19 cellular contexts compared by ENCODE assay signal in genomic region chr14:95225251-95225887, GRCh38.
"Had no signal": no experiment of that assay in that cellular context is flagged by ENCODE, and none has a peak within 500 bp of the region (broad histone marks: within the 10 kb centered on the region; RNA-seq: fewer than 3 reads in every experiment).

No MANE protein-coding gene starts in this region.

- H3K27ac Mint-ChIP-seq: activated CD4-positive, alpha-beta memory T cell treated with anti-CD3 and anti-CD28 coated beads for 36 hours; activated CD4-positive, alpha-beta T cell treated with anti-CD3 and anti-CD28 coated beads for 36 hours; activated naive CD8-positive, alpha-beta T cell; dendritic cell treated with granulocyte-macrophage colony-stimulating factor and Interleukin-4, amounts not matched to agents 40 ng/mL and 50 ng/mL, for 4 days; immature natural killer cell; stimulated activated naive CD8-positive, alpha-beta T cell treated with anti-CD3 and anti-CD28 coated beads, Interleukin-15, amount 100 ng/mL, for 72 hours; WTC11 had no signal

- H3K4me3 ChIP-seq: cardiac muscle cell, esophagus squamous epithelium, lower lobe of right lung, prostate gland, right atrium auricular region, skin epidermis, upper lobe of left lung had no signal

- H3K9me3 ChIP-seq: esophagus squamous epithelium, lower lobe of right lung, prostate gland, right atrium auricular region, upper lobe of left lung had no signal

- DNase-seq: activated CD4-positive, alpha-beta memory T cell treated with anti-CD3 and anti-CD28 coated beads for 36 hours; activated CD4-positive, alpha-beta T cell treated with anti-CD3 and anti-CD28 coated beads for 36 hours; effector memory CD4-positive, alpha-beta T cell; esophagus squamous epithelium; immature natural killer cell; lower lobe of right lung; midbrain; stimulated activated CD4-positive, alpha-beta T cell treated with anti-CD3 and anti-CD28 coated beads, Interleukin-15, amount 100 ng/mL, for 24 hours; stimulated activated CD4-positive, alpha-beta T cell treated with anti-CD3 and anti-CD28 coated beads, Interleukin-4, amount 100 ng/mL, for 1 hour; stimulated activated naive CD8-positive, alpha-beta T cell treated with anti-CD3 and anti-CD28 coated beads, Interleukin-15, amount 100 ng/mL, for 72 hours; upper lobe of left lung had no signal

- H3K27me3 Mint-ChIP-seq: activated CD4-positive, alpha-beta T cell treated with anti-CD3 and anti-CD28 coated beads for 36 hours; activated naive CD8-positive, alpha-beta T cell; dendritic cell treated with granulocyte-macrophage colony-stimulating factor and Interleukin-4, amounts not matched to agents 40 ng/mL and 50 ng/mL, for 4 days; stimulated activated naive CD8-positive, alpha-beta T cell treated with anti-CD3 and anti-CD28 coated beads, Interleukin-15, amount 100 ng/mL, for 72 hours had no signal

- H3K4me1 ChIP-seq: prostate gland, right atrium auricular region had no signal

- H3K4me1 Mint-ChIP-seq: activated CD4-positive, alpha-beta T cell treated with anti-CD3 and anti-CD28 coated beads for 36 hours; immature natural killer cell; stimulated activated naive CD8-positive, alpha-beta T cell treated with anti-CD3 and anti-CD28 coated beads, Interleukin-15, amount 100 ng/mL, for 72 hours had no signal

- H3K36me3 ChIP-seq: cardiac muscle cell, lower lobe of right lung, prostate gland, right atrium auricular region, upper lobe of left lung had no signal

- H3K4me3 Mint-ChIP-seq: activated CD4-positive, alpha-beta memory T cell treated with anti-CD3 and anti-CD28 coated beads for 36 hours; activated CD4-positive, alpha-beta T cell treated with anti-CD3 and anti-CD28 coated beads for 36 hours; activated naive CD8-positive, alpha-beta T cell; dendritic cell treated with granulocyte-macrophage colony-stimulating factor and Interleukin-4, amounts not matched to agents 40 ng/mL and 50 ng/mL, for 4 days; immature natural killer cell; neural crest cell; stimulated activated naive CD8-positive, alpha-beta T cell treated with anti-CD3 and anti-CD28 coated beads, Interleukin-15, amount 100 ng/mL, for 72 hours; WTC11 had no signal

- H3K9me3 Mint-ChIP-seq: activated CD4-positive, alpha-beta memory T cell treated with anti-CD3 and anti-CD28 coated beads for 36 hours; dendritic cell treated with granulocyte-macrophage colony-stimulating factor and Interleukin-4, amounts not matched to agents 40 ng/mL and 50 ng/mL, for 4 days; immature natural killer cell; neural crest cell; stimulated activated naive CD8-positive, alpha-beta T cell treated with anti-CD3 and anti-CD28 coated beads, Interleukin-15, amount 100 ng/mL, for 72 hours; WTC11 had no signal

- H3K36me3 Mint-ChIP-seq: activated CD4-positive, alpha-beta memory T cell treated with anti-CD3 and anti-CD28 coated beads for 36 hours; activated naive CD8-positive, alpha-beta T cell; immature natural killer cell; WTC11 had no signal

- H3K27me3 ChIP-seq: esophagus squamous epithelium, right atrium auricular region, upper lobe of left lung had no signal

- ATAC-seq: activated CD4-positive, alpha-beta T cell treated with anti-CD3 and anti-CD28 coated beads for 36 hours; stimulated activated naive CD8-positive, alpha-beta T cell treated with anti-CD3 and anti-CD28 coated beads, Interleukin-15, amount 100 ng/mL, for 72 hours; WTC11 had no signal

- H3K27ac ChIP-seq: cardiac muscle cell, esophagus squamous epithelium, lower lobe of right lung, prostate gland, right atrium auricular region, skin epidermis, upper lobe of left lung had no signal
